ENCODE assay signal across 11 cellular contexts in genomic region chr19:9711815-9712214, GRCh38.
"Had no signal": no experiment of that assay in that cellular context is flagged by ENCODE, and none has a peak within 500 bp of the region (broad histone marks: within the 10 kb centered on the region; RNA-seq: fewer than 3 reads in every experiment).

No MANE protein-coding gene starts in this region.

- H3K9ac ChIP-seq: GM23248 had no signal

- DNase-seq: GM23248, GOT3, H7, H9, HCEC 1CT, HFFc6 had no signal

- ATAC-seq: GM23338, HCT116 had no signal

- H3K4me2 ChIP-seq: GM23338 had no signal

- H3K36me3 ChIP-seq: HAP-1 had no signal

- H3K27ac ChIP-seq: GM23248 had no signal

- H3K4me3 ChIP-seq: GM23248, GM23338, HAP-1 had no signal

- FAIRE-seq: H1, H54 had no signal

- H3K4me1 ChIP-seq: HAP-1 had no signal

- H2AFZ ChIP-seq: GM23248, GM23338 had no signal

- H3K9me3 ChIP-seq: HAP-1 had no signal
